1 cellular context compared by ENCODE assay signal in the genomic region with DNA sequence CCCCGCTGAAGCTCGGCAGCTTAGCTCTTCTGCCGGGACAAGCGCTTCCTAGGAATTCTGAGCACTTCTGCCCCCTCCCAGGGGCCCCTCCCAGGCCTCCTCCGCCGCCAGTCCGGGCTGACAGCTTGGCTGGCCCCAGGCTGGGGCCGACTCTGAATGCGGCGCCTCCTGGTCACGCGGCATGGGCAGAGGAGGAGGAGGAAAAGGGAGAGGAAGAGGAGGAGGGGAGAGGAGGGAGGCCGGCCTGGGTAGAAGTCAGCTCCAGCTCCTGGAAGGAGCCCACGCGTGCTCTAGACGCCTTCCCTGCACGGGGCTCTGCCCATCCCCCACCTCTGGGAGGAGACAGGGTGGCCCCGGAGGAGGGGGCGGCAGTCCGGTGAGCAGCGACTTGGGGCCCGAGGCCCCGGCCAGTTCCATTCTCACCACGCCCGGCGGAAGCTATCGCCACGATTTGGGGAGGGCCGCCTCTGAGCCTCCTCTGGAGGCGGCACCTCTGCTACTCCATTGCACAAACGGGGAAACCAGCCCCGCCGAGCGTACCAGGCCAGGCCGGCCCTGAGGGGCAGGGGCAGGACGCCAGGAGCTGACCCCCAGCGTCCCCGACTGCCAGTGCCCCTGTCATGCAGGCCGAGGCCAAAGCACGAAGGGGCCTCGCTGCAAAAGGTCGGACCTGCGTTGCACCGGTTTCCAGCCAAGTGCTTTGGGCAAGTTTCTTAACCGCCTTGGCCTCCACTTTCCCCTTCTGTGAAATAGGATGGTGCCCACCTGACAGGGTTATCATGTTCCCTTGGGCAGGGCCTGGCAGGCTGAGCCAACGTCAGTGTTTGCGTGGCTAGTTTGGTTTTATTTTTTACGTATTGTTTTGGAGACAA.
TF ChIP-seq lines count a peak whose summit lies in the region.

No MANE protein-coding gene starts in this region.

TF ChIP-seq in HEK293, 187 proteins besides CTCF, POLR2A, EP300 and RAD21 (continued from another document):
- TF ChIP-seq, protein P1, sequence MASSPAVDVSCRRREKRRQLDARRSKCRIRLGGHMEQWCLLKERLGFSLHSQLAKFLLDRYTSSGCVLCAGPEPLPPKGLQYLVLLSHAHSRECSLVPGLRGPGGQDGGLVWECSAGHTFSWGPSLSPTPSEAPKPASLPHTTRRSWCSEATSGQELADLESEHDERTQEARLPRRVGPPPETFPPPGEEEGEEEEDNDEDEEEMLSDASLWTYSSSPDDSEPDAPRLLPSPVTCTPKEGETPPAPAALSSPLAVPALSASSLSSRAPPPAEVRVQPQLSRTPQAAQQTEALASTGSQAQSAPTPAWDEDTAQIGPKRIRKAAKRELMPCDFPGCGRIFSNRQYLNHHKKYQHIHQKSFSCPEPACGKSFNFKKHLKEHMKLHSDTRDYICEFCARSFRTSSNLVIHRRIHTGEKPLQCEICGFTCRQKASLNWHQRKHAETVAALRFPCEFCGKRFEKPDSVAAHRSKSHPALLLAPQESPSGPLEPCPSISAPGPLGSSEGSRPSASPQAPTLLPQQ (tag by site-specific recombination; IDR thresholded peaks at IDR 0.05): no peak
- TF ChIP-seq ZNF624 (tag by site-specific recombination; IDR thresholded peaks at IDR 0.05) (no peak), ZNF670 (tag by site-specific recombination; IDR thresholded peaks at IDR 0.05; ENCODE audit: low read depth) (no peak), SP2 (tag by site-specific recombination; IDR thresholded peaks at IDR 0.05) (peak; percentile 21), ZNF555 (tag by site-specific recombination; conservative IDR thresholded peaks at IDR 0.05) (no peak), ZNF558 (tag by site-specific recombination; IDR thresholded peaks at IDR 0.05) (no peak), ZNF19 (tag by site-specific recombination; IDR thresholded peaks at IDR 0.05; ENCODE audit: low read depth) (no peak), ZNF211 (tag by site-specific recombination; IDR thresholded peaks at IDR 0.05; ENCODE audit: low read depth) (no peak), ZIC2 (tag by site-specific recombination; IDR thresholded peaks at IDR 0.05) (no peak), ZNF324 (tag by site-specific recombination; IDR thresholded peaks at IDR 0.05) (no peak), ZNF433 (tag by site-specific recombination; IDR thresholded peaks at IDR 0.05; ENCODE audit: low read depth) (peak; percentile 4; the same call in 1 of the 2 replicates), ZNF549 (tag by site-specific recombination; IDR thresholded peaks at IDR 0.05) (no peak), PRDM1 (tag by site-specific recombination; IDR thresholded peaks at IDR 0.05) (no peak), ZNF654 (tag by site-specific recombination; IDR thresholded peaks at IDR 0.05; ENCODE audit: low read depth) (no peak), MEIS1 (CRISPR knock-in tag; IDR thresholded peaks at IDR 0.05; ENCODE audit: borderline replicate concordance) (no peak), ZNF776 (tag by site-specific recombination; IDR thresholded peaks at IDR 0.05; ENCODE audit: borderline replicate concordance) (no peak), KLF8 (tag by site-specific recombination; IDR thresholded peaks at IDR 0.05) (no peak), ZNF521 (tag by site-specific recombination; IDR thresholded peaks at IDR 0.05) (no peak), KLF7 (tag by site-specific recombination; IDR thresholded peaks at IDR 0.05; ENCODE audit: borderline replicate concordance) (no peak), ZNF76 (tag by site-specific recombination; IDR thresholded peaks at IDR 0.05; ENCODE audit: borderline replicate concordance, low read depth) (no peak), ZNF571 (tag by site-specific recombination; IDR thresholded peaks at IDR 0.05) (no peak), ZFP3 (tag by site-specific recombination; IDR thresholded peaks at IDR 0.05; ENCODE audit: low read depth) (no peak), EGR2 (tag by site-specific recombination; IDR thresholded peaks at IDR 0.05; ENCODE audit: low read depth) (peak; percentile 69), ZFHX2 (tag by site-specific recombination; conservative IDR thresholded peaks at IDR 0.05) (peak; percentile 46; the same call in 1 of the 2 replicates), ZNF792 (tag by site-specific recombination; IDR thresholded peaks at IDR 0.05) (no peak), ZBTB8A (tag by site-specific recombination; IDR thresholded peaks at IDR 0.05) (no peak), ZNF121 (tag by site-specific recombination; IDR thresholded peaks at IDR 0.05) (no peak), ZBTB21 (tag by site-specific recombination; IDR thresholded peaks at IDR 0.05) (no peak)
- TF ChIP-seq, protein P2, sequence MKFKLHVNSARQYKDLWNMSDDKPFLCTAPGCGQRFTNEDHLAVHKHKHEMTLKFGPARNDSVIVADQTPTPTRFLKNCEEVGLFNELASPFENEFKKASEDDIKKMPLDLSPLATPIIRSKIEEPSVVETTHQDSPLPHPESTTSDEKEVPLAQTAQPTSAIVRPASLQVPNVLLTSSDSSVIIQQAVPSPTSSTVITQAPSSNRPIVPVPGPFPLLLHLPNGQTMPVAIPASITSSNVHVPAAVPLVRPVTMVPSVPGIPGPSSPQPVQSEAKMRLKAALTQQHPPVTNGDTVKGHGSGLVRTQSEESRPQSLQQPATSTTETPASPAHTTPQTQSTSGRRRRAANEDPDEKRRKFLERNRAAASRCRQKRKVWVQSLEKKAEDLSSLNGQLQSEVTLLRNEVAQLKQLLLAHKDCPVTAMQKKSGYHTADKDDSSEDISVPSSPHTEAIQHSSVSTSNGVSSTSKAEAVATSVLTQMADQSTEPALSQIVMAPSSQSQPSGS (tag by site-specific recombination; IDR thresholded peaks at IDR 0.05; ENCODE audit: low read depth): no peak
- TF ChIP-seq, protein P3, sequence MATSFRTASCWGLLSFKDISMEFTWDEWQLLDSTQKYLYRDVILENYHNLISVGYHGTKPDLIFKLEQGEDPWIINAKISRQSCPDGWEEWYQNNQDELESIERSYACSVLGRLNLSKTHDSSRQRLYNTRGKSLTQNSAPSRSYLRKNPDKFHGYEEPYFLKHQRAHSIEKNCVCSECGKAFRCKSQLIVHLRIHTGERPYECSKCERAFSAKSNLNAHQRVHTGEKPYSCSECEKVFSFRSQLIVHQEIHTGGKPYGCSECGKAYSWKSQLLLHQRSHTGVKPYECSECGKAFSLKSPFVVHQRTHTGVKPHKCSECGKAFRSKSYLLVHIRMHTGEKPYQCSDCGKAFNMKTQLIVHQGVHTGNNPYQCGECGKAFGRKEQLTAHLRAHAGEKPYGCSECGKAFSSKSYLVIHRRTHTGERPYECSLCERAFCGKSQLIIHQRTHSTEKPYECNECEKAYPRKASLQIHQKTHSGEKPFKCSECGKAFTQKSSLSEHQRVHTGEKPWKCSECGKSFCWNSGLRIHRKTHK (tag by site-specific recombination; IDR thresholded peaks at IDR 0.05): no peak
- TF ChIP-seq, protein P4, sequence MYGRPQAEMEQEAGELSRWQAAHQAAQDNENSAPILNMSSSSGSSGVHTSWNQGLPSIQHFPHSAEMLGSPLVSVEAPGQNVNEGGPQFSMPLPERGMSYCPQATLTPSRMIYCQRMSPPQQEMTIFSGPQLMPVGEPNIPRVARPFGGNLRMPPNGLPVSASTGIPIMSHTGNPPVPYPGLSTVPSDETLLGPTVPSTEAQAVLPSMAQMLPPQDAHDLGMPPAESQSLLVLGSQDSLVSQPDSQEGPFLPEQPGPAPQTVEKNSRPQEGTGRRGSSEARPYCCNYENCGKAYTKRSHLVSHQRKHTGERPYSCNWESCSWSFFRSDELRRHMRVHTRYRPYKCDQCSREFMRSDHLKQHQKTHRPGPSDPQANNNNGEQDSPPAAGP (tag by site-specific recombination; IDR thresholded peaks at IDR 0.05): peak; percentile 40; the same call in 1 of the 2 replicates
